1 cellular context compared by ENCODE assay signal in genomic region chr17:48426019-48426418, GRCh38.
A peak's percentile ranks its signal among the peaks of the same experiment; 100 is the strongest.
TF ChIP-seq lines count a peak whose summit lies in the region.

No MANE protein-coding gene starts in this region.

TF ChIP-seq in HEK293, 187 proteins besides CTCF, POLR2A, EP300 and RAD21 (continued from another document):
- TF ChIP-seq ZNF223 (tag by site-specific recombination; IDR thresholded peaks at IDR 0.05) (no peak), ZNF529 (tag by site-specific recombination; IDR thresholded peaks at IDR 0.05; ENCODE audit: insufficient replicate concordance) (no peak), BCL6B (tag by site-specific recombination; IDR thresholded peaks at IDR 0.05) (no peak), ZNF571 (tag by site-specific recombination; IDR thresholded peaks at IDR 0.05) (no peak), ZNF747 (tag by site-specific recombination; IDR thresholded peaks at IDR 0.05) (no peak), ZNF777 (tag by site-specific recombination; IDR thresholded peaks at IDR 0.05; ENCODE audit: borderline replicate concordance) (no peak), ZNF555 (tag by site-specific recombination; conservative IDR thresholded peaks at IDR 0.05) (no peak), ZBTB20 (tag by site-specific recombination; IDR thresholded peaks at IDR 0.05) (0 out of 2 replicates have a peak, but pooled peaks have one; percentile 30), HOXC10 (CRISPR knock-in tag; IDR thresholded peaks at IDR 0.05) (no peak), ZNF24 (tag by site-specific recombination; IDR thresholded peaks at IDR 0.05) (no peak), ZNF600 (tag by site-specific recombination; IDR thresholded peaks at IDR 0.05) (peak; percentile 48; the same call in 1 of the 2 replicates), ZNF335 (tag by site-specific recombination; conservative IDR thresholded peaks at IDR 0.05) (peak; percentile 17; the same call in 1 of the 2 replicates)
- TF ChIP-seq, protein P1, sequence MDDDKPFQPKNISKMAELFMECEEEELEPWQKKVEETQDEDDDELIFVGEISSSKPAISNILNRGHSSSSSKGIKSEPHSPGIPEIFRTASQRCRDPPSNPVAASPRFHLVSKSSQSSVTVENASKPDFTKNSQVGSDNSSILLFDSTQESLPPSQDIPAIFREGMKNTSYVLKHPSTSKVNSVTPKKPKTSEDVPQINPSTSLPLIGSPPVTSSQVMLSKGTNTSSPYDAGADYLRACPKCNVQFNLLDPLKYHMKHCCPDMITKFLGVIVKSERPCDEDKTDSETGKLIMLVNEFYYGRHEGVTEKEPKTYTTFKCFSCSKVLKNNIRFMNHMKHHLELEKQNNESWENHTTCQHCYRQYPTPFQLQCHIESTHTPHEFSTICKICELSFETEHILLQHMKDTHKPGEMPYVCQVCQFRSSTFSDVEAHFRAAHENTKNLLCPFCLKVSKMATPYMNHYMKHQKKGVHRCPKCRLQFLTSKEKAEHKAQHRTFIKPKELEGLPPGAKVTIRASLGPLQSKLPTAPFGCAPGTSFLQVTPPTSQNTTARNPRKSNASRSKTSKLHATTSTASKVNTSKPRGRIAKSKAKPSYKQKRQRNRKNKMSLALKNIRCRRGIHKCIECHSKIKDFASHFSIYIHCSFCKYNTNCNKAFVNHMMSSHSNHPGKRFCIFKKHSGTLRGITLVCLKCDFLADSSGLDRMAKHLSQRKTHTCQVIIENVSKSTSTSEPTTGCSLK (tag by site-specific recombination; IDR thresholded peaks at IDR 0.05): no peak
- TF ChIP-seq, protein P2, sequence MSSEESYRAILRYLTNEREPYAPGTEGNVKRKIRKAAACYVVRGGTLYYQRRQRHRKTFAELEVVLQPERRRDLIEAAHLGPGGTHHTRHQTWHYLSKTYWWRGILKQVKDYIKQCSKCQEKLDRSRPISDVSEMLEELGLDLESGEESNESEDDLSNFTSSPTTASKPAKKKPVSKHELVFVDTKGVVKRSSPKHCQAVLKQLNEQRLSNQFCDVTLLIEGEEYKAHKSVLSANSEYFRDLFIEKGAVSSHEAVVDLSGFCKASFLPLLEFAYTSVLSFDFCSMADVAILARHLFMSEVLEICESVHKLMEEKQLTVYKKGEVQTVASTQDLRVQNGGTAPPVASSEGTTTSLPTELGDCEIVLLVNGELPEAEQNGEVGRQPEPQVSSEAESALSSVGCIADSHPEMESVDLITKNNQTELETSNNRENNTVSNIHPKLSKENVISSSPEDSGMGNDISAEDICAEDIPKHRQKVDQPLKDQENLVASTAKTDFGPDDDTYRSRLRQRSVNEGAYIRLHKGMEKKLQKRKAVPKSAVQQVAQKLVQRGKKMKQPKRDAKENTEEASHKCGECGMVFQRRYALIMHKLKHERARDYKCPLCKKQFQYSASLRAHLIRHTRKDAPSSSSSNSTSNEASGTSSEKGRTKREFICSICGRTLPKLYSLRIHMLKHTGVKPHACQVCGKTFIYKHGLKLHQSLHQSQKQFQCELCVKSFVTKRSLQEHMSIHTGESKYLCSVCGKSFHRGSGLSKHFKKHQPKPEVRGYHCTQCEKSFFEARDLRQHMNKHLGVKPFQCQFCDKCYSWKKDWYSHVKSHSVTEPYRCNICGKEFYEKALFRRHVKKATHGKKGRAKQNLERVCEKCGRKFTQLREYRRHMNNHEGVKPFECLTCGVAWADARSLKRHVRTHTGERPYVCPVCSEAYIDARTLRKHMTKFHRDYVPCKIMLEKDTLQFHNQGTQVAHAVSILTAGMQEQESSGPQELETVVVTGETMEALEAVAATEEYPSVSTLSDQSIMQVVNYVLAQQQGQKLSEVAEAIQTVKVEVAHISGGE (tag by site-specific recombination; conservative IDR thresholded peaks at IDR 0.05; ENCODE audit: low read depth): no peak
